19 cellular contexts compared by ENCODE assay signal in the genomic region with DNA sequence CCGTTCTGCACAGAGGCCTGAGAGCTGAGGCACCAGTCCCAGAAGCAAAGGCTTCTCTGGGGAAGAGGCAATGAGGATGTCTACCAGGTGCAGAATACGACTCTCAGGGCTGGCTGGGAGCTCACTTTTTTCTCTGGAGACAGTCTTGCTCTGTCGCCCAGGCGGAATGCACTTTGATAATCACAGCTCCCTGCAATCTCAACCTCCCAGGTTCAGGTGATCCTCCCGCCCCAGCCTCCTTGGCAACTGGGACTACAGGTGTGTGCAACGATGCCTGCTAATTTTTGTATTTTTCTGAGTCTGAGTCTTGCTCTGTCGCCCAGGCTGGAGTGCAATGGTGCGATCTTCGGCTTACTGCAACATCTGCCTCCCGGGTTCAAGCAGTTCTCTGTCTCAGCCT.
"Had no signal": no experiment of that assay in that cellular context is flagged by ENCODE, and none has a peak within 500 bp of the region (broad histone marks: within the 10 kb centered on the region; RNA-seq: fewer than 3 reads in every experiment).

No MANE protein-coding gene starts in this region.

- H3K9me3 ChIP-seq: esophagus muscularis mucosa, heart right ventricle, sigmoid colon, thyroid gland had no signal

- H3K4me3 ChIP-seq: esophagus muscularis mucosa, heart right ventricle, sigmoid colon, thyroid gland had no signal

- H3K27me3 ChIP-seq: esophagus muscularis mucosa, heart right ventricle, sigmoid colon, thyroid gland had no signal

- DNase-seq: activated CD4-positive, alpha-beta T cell treated with anti-CD3 and anti-CD28 coated beads, Interleukin-2, amount 50 U/mL, for 1 hour; activated CD4-positive, CD25-positive, alpha-beta regulatory T cell treated with anti-CD3 and anti-CD28 coated beads, Interleukin-2, amount 50 U/mL, for 72 hours; activated CD8-positive, alpha-beta memory T cell treated with anti-CD3 and anti-CD28 coated beads for 24 hours; activated CD8-positive, alpha-beta memory T cell treated with anti-CD3 and anti-CD28 coated beads, Interleukin-2, amount 50 U/mL, for 48 hours; activated effector memory CD4-positive, alpha-beta T cell treated with anti-CD3 and anti-CD28 coated beads, Interleukin-2, amount 50 U/mL, for 16 hours; activated T-cell treated with anti-CD3 and anti-CD28 coated beads, Interleukin-2, amount 50 U/mL, for 72 hours; cerebellar nuclear complex; effector CD8-positive, alpha-beta T cell; heart right ventricle; left cardiac atrium; mesendoderm; naive thymus-derived CD4-positive, alpha-beta T cell; sigmoid colon; stimulated activated CD8-positive, alpha-beta memory T cell treated with anti-CD3 and anti-CD28 coated beads, Interleukin-4, amount 100 ng/mL, for 48 hours; stimulated activated naive CD4-positive, alpha-beta T cell treated with Interleukin-2 at 50 U/mL for 16 hours; T1000; thyroid gland had no signal

- H3K27ac ChIP-seq: esophagus muscularis mucosa, heart right ventricle, parathyroid adenoma, sigmoid colon, thyroid gland had no signal

- H3K4me1 ChIP-seq: parathyroid adenoma, sigmoid colon had no signal

- ATAC-seq: activated T-cell treated with anti-CD3 and anti-CD28 coated beads, Interleukin-2, amount 50 U/mL, for 72 hours; heart right ventricle; left cardiac atrium; naive thymus-derived CD4-positive, alpha-beta T cell had no signal
